Comparison of ENCODE assay signal across 15 cellular contexts in the genomic region with DNA sequence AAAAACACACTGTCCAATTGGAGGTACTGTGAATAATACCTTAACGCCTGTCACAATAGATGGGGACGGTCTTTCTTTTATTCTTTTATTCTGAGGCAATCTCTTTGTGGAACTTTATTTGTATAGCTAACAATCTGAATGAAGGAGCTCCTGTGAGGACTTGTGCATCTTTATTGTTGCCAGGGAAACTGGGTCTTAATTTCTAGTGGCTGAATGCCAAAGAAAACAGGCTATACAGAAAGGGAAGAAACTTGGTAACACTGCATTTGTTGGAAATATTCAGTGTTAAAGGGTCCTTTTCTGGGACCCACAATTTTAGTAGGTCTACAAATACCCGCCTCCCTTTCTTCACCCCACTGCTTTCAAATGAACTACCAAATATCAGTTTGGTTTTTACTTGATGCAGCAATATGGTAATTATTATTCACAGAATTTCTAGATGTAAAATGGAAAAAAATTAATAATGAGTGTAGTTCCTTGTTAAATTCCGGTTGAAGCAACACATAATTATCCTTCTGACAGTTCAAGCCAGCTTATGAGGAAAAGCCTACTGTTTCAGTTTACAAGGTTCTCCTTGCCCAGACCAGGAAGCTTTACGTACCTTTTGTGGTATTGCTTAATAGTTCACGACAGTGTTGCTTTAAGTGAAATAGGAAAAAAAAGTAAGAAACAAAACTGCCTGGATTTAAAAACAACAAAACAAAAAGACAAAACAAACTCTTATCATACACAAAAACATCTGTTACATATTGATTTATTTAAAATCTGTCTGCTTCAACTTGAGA.
A peak's percentile ranks its signal among the peaks of the same experiment; 100 is the strongest.
DNase-seq lines count a peak whose midpoint lies in the region; ATAC-seq lines count a peak whose summit lies in the region.
"Had no signal": no experiment of that assay in that cellular context is flagged by ENCODE, and none has a peak within 500 bp of the region (broad histone marks: within the 10 kb centered on the region; RNA-seq: fewer than 3 reads in every experiment).

No MANE protein-coding gene starts in this region.

- intact Hi-C loops in left colon (cut with DNase I, micrococcal nuclease) (no loop called here), left ventricle myocardium superior (cut with micrococcal nuclease) (no loop called here)

- DNase-seq in DMS53 (lab: John Stamatoyannopoulos, UW) (peak; percentile 33), DMS53 treated with DMSO at 0.1 percent for 48 hours (lab: John Stamatoyannopoulos, UW; ENCODE audit: unreplicated experiment) (no peak), NCI-H1436 treated with DMSO at 0.1 percent for 48 hours (lab: John Stamatoyannopoulos, UW) (peak; percentile 72), NCI-H774 (lab: John Stamatoyannopoulos, UW) (peak; percentile 53), left colon (no peak), GM03348 (ENCODE audit: low spot score) (no peak), left ventricle myocardium superior (no peak)
- no peak for DNase-seq in central memory CD4-positive, alpha-beta T cell
- DNase-seq: activated CD4-positive, alpha-beta T cell treated with anti-CD3 and anti-CD28 coated beads for 4 hours; brain microvascular endothelial cell; Caco-2; erythroblast; gastrocnemius medialis; stimulated activated CD8-positive, alpha-beta memory T cell treated with anti-CD3 and anti-CD28 coated beads, Interleukin-4, amount 100 ng/mL, for 48 hours; SW 1271 had no signal

- ATAC-seq in left colon (peak; percentile 77), left ventricle myocardium superior (no peak)
- ATAC-seq: gastrocnemius medialis had no signal

Comparison
In these comparisons a context has a peak if more than half of its experiments do, and no peak if none do; other contexts are left out.
1. DNase-seq: peak in DMS53 (single experiment), NCI-H1436 treated with DMSO at 0.1 percent for 48 hours (single experiment) and NCI-H774 (single experiment); none in DMS53 treated with DMSO at 0.1 percent for 48 hours (single experiment), left colon (0 of 2), central memory CD4-positive, alpha-beta T cell (single experiment), GM03348 (single experiment) and left ventricle myocardium superior (single experiment).